Comparison of ENCODE assay signal across 10 cellular contexts in genomic region chr1:205976708-205977107, GRCh38. TPM values are rescaled to one million over a fixed set of nuclear protein-coding genes. Genes with fewer than 3 reads are reported as not detected.
DNase-seq lines count a peak whose midpoint lies in the region; ATAC-seq, FAIRE-seq and TF ChIP-seq lines count a peak whose summit lies in the region.
"Had no signal": no experiment of that assay in that cellular context is flagged by ENCODE, and none has a peak within 500 bp of the region (broad histone marks: within the 10 kb centered on the region; RNA-seq: fewer than 3 reads in every experiment).

No MANE protein-coding gene starts in this region.

- H3K27me3 ChIP-seq in body of pancreas (no peaks in the 10 kb centered on the region), HepG2 (ENCODE audit: control insufficient read depth in 1 of 2, insufficient read depth in 2 of 2, low read length in 2 of 2) (peaks cover 3 to 12% of the 10 kb centered on the region in 2 experiments; a peak in 3 of 5 replicates), tibial artery (peaks cover 0 to 8% of the 10 kb centered on the region in 2 donors)

- CTCF ChIA-PET in HepG2 (lab: Yijun Ruan, JAX; ENCODE audit: low intra/inter-chr PET ratio, low total read pairs), result interaction anchor here (1.2 to 2.7 kb wide), 4 partner anchors 16 to 184 kb away, joined by 3 to 59 read pairs (median 11); no protein-coding TSS in a partner anchor
- CTCF ChIA-PET in activated CD4-positive, alpha-beta T cell treated with anti-CD3 and anti-CD28 coated beads for 36 hours (lab: Charles Lee), result interaction anchor here (0.6 to 7.8 kb wide), 64 partner anchors 8 to 986 kb away, joined by 3 to 232 read pairs (median 6); partner anchors contain the start of genes CTSE and PM20D1

- TF ChIP-seq RAD21 in HepG2 (CRISPR knock-in tag; IDR thresholded peaks at IDR 0.05), result no peak

- no peak overlapping the region for H3K4me3 Mint-ChIP-seq in activated CD4-positive, alpha-beta T cell treated with anti-CD3 and anti-CD28 coated beads for 36 hours
- H3K4me3 Mint-ChIP-seq: central memory CD8-positive, alpha-beta T cell had no signal

- FAIRE-seq in HepG2 (lab: Jason Lieb, UNC), result no peak
- FAIRE-seq: D721Med had no signal

- H3K79me2 ChIP-seq in HepG2 (ENCODE audit: insufficient read depth, low read length), result no peaks in the 10 kb centered on the region

- no peak overlapping the region for H3K27ac Mint-ChIP-seq in activated CD4-positive, alpha-beta T cell treated with anti-CD3 and anti-CD28 coated beads for 36 hours

- H3K27me3 Mint-ChIP-seq in activated CD4-positive, alpha-beta T cell treated with anti-CD3 and anti-CD28 coated beads for 36 hours, result no peaks in the 10 kb centered on the region
- H3K27me3 Mint-ChIP-seq: central memory CD8-positive, alpha-beta T cell had no signal

- H3K4me3 ChIP-seq in AG10803 (ENCODE audit: low read length) (no peak overlapping the region), body of pancreas (no peak overlapping the region), HepG2 (replicated peaks in 1 of 3; ENCODE audit: insufficient read depth in 1 of 3, low read depth in 2 of 3, low read length in 3 of 3) (no peak overlapping the region), tibial artery (no peak overlapping the region)

- TF ChIP-seq EP300 in HepG2 (IDR thresholded peaks at IDR 0.05; ENCODE audit: low read depth in 2 of 2, low read length in 2 of 2) (no peak), HepG2 (CRISPR knock-in tag; IDR thresholded peaks at IDR 0.05; ENCODE audit: borderline replicate concordance) (no peak)

- no peak overlapping the region for H3K9ac ChIP-seq in HepG2 (ENCODE audit: insufficient read depth, low read depth, low read length)

- H3K4me1 ChIP-seq in body of pancreas, result peaks cover 11% of the 10 kb centered on the region
- H3K4me1 ChIP-seq in HepG2 (ENCODE audit: insufficient read depth, low read length), result peaks cover 13% of the 10 kb centered on the region
- H3K4me1 ChIP-seq in tibial artery, result peaks cover 0 to 19% (median 0%) of the 10 kb centered on the region in 4 donors

- no TSS peak for BruUV-seq in HepG2 (replicated peaks; lab: Mats Ljungman, UMichigan)

- DNase-seq in AG10803 (ENCODE audit: low read depth) (peak; percentile 67), NCI-H1694 (lab: John Stamatoyannopoulos, UW) (peak; percentile 21), body of pancreas (peak in 3 of 4 donors; percentile 46 to 56 (median 46)), HepG2 (ENCODE audit: low spot score) (peak; percentile 76), RKO (ENCODE audit: low spot score) (no peak), tibial artery (no peak), foreskin melanocyte (no peak)
- no peak for DNase-seq in activated CD4-positive, alpha-beta T cell treated with anti-CD3 and anti-CD28 coated beads for 36 hours

- peak; percentile 52 for ATAC-seq in body of pancreas
- peak; percentile 82 for ATAC-seq in HepG2
- no peak for ATAC-seq in activated CD4-positive, alpha-beta T cell treated with anti-CD3 and anti-CD28 coated beads for 36 hours

- TF ChIP-seq POLR2A in body of pancreas (IDR thresholded peaks at IDR 0.05) (no peak), HepG2 (IDR thresholded peaks at IDR 0.05; ENCODE audit: insufficient read depth in 1 of 2, low read depth in 2 of 2, low read length in 2 of 2) (no peak)

- no peak overlapping the region for H2AFZ ChIP-seq in HepG2 (ENCODE audit: low read length)

- WGBS in body of pancreas, 2 donors, result 30 to 40% methylated on average over 7 of the region's 7 CpGs
- 33% methylated on average over 3 of the region's 7 CpGs for WGBS in HepG2 (ENCODE audit: low lambda C conversion rate)

- no peaks in the 10 kb centered on the region for H3K4me1 Mint-ChIP-seq in activated CD4-positive, alpha-beta T cell treated with anti-CD3 and anti-CD28 coated beads for 36 hours
- H3K4me1 Mint-ChIP-seq: central memory CD8-positive, alpha-beta T cell had no signal

- POLR2A ChIA-PET in HepG2 (lab: Yijun Ruan, JAX), result interaction anchor here (0.9 to 1.4 kb wide), 2 partner anchors 56 to 59 kb away, joined by 3 read pairs; no protein-coding TSS in a partner anchor
- POLR2A ChIA-PET in activated CD4-positive, alpha-beta T cell treated with anti-CD3 and anti-CD28 coated beads for 36 hours (lab: Charles Lee), result interaction anchor here (0.6 kb wide), 1 partner anchor 60 kb away, joined by 4 read pairs; no protein-coding TSS in a partner anchor

- H4K20me1 ChIP-seq in HepG2 (ENCODE audit: insufficient read depth, low read length), result no peaks in the 10 kb centered on the region

- H3K36me3 ChIP-seq in body of pancreas (replicated peaks in 1 of 2; ENCODE audit: insufficient read depth in 1 of 2, low read depth in 2 of 2) (no peaks in the 10 kb centered on the region), HepG2 (replicated peaks in 1 of 2; ENCODE audit: control insufficient read depth in 1 of 2, insufficient read depth in 2 of 2, low read length in 2 of 2) (no peaks in the 10 kb centered on the region; a peak in 1 of 5 replicates), tibial artery (no peaks in the 10 kb centered on the region)

- TF ChIP-seq CTCF in AG10803 (conservative IDR thresholded peaks at IDR 0.05; ENCODE audit: low read length) (peak; percentile 19), body of pancreas (IDR thresholded peaks at IDR 0.05) (no peak), HepG2 (CRISPR knock-in tag; IDR thresholded peaks at IDR 0.05) (peak; percentile 37), tibial artery (IDR thresholded peaks at IDR 0.05) (no peak)

- H3K9me3 ChIP-seq in body of pancreas (no peaks in the 10 kb centered on the region), HepG2 (ENCODE audit: low read length) (no peaks in the 10 kb centered on the region), tibial artery (no peaks in the 10 kb centered on the region)

- H3K27ac ChIP-seq in body of pancreas (peak overlapping the region in 2 of 4 donors; percentile 7 to 40), HepG2 (ENCODE audit: extremely low read length, insufficient read depth, low read length) (no peak overlapping the region), tibial artery (no peak overlapping the region)

- H3K9me3 Mint-ChIP-seq in activated CD4-positive, alpha-beta T cell treated with anti-CD3 and anti-CD28 coated beads for 36 hours (ENCODE audit: low read depth), result peaks cover 7% of the 10 kb centered on the region
- H3K9me3 Mint-ChIP-seq: central memory CD8-positive, alpha-beta T cell had no signal

- in situ Hi-C loops in HepG2 (cut with HindIII; ENCODE audit: extremely low pct_ligation_motif_present, low pct_unique_long_range_greater_than_20kb), result no loop called here

- intact Hi-C loops in body of pancreas (cut with DNase I), result loop anchor here (5.0 to 10.0 kb wide), 3 partner anchors 54 to 312 kb away; no protein-coding TSS in a partner anchor
- intact Hi-C loops in HepG2 (cut with micrococcal nuclease; ENCODE audit: unreplicated experiment), result loop anchor here (1.0 kb wide), 2 partner anchors 57 to 185 kb away; no protein-coding TSS in a partner anchor
- intact Hi-C loops in tibial artery (cut with DNase I; ENCODE audit: low total_unique reads), result loop anchor here (5.0 to 10.0 kb wide), 3 partner anchors 54 to 392 kb away; no protein-coding TSS in a partner anchor
- intact Hi-C loops in activated CD4-positive, alpha-beta T cell treated with anti-CD3 and anti-CD28 coated beads for 36 hours (cut with DNase I, micrococcal nuclease), result loop anchor here (1.0 to 5.0 kb wide), 6 partner anchors 57 to 384 kb away; no protein-coding TSS in a partner anchor

- no peak overlapping the region for H3K4me2 ChIP-seq in HepG2 (ENCODE audit: low read depth, low read length)

- no peaks in the 10 kb centered on the region for H3K36me3 Mint-ChIP-seq in activated CD4-positive, alpha-beta T cell treated with anti-CD3 and anti-CD28 coated beads for 36 hours (ENCODE audit: low read depth)

RNA-seq across cellular contexts. Expression of gene RAB7B, which starts 26.5 kb away (rescaled TPM):
- total RNA-seq in body of pancreas (under 1 TPM in 1 of 2 donors, not detected in 1; 0.78 TPM), HepG2 (2016; rRNA removed; fragmentation: Illumina TruSeq; extraction: Trizol) (0.34 and 0.46 TPM in 2 replicates)
- total RNA-seq in HepG2 (2016; cell fraction: cytosol; rRNA removed; fragmentation: Illumina TruSeq; extraction: Trizol; ENCODE audit: low read depth), result not detected in 2 replicates
- 0.32 and 0.49 TPM in 2 replicates for total RNA-seq in HepG2 (2016; cell fraction: insoluble cytoplasmic fraction; rRNA removed; fragmentation: Illumina TruSeq; extraction: Trizol)
- total RNA-seq in HepG2 (2016; cell fraction: membrane; rRNA removed; fragmentation: Illumina TruSeq; extraction: Trizol), result 0.22 TPM in 1 of 2 replicates, not detected in the other
- 0.19 and 0.28 TPM in 2 replicates for total RNA-seq in HepG2 (2016; cell fraction: nucleus; rRNA removed; fragmentation: Illumina TruSeq; extraction: Trizol)
- 0.05 and 0.39 TPM in 2 replicates for polyA plus RNA-seq in HepG2 (2011; rRNA removed)
- polyA plus RNA-seq in HepG2 (2011; cell fraction: cytosol; rRNA removed), result 0.09 and 0.19 TPM in 2 replicates
- 0.31 and 0.34 TPM in 2 replicates for polyA plus RNA-seq in HepG2 (2011; cell fraction: nucleus; rRNA removed)
- polyA plus RNA-seq in HepG2 (2012), result not detected in 2 replicates
- polyA plus RNA-seq in HepG2 (2016; cell fraction: cytosol; fragmentation: Illumina TruSeq; extraction: Trizol; ENCODE audit: low read depth), result 0.06 and 0.08 TPM in 2 replicates
- polyA plus RNA-seq in HepG2 (2016; cell fraction: insoluble cytoplasmic fraction; fragmentation: Illumina TruSeq; extraction: Trizol; ENCODE audit: low read depth), result 0.50 and 0.66 TPM in 2 replicates
- polyA plus RNA-seq in HepG2 (2016; cell fraction: membrane; fragmentation: Illumina TruSeq; extraction: Trizol; ENCODE audit: low read depth), result 0.10 TPM in 1 of 2 replicates, not detected in the other
- 0.24 TPM in 1 of 2 replicates, not detected in the other for polyA plus RNA-seq in HepG2 (2016; cell fraction: nucleus; fragmentation: Illumina TruSeq; extraction: Trizol; ENCODE audit: insufficient read depth, low read depth)
- 0.12 TPM in 1 of 2 replicates, not detected in the other for polyA minus RNA-seq in HepG2 (2011; rRNA and poly(A)+ RNA removed; ENCODE audit: low replicate concordance)
- polyA minus RNA-seq in HepG2 (2011; cell fraction: cytosol; rRNA and poly(A)+ RNA removed), result not detected in 2 replicates
- not detected in 2 replicates for polyA minus RNA-seq in HepG2 (2011; cell fraction: nucleus; rRNA and poly(A)+ RNA removed)
- total RNA-seq in activated CD4-positive, alpha-beta T cell treated with anti-CD3 and anti-CD28 coated beads for 36 hours, result not detected

RNA-seq across cellular contexts. Expression of gene SLC26A9, which starts 33.5 kb away (rescaled TPM):
- total RNA-seq in body of pancreas, result 1 to 10 TPM in 1 of 2 donors, under 1 TPM in 1; 0.78 to 1.6 TPM
- total RNA-seq in HepG2 (2016; rRNA removed; fragmentation: Illumina TruSeq; extraction: Trizol), result 0.04 and 0.15 TPM in 2 replicates
- not detected in 2 replicates for total RNA-seq in HepG2 (2016; cell fraction: cytosol; rRNA removed; fragmentation: Illumina TruSeq; extraction: Trizol; ENCODE audit: low read depth)
- total RNA-seq in HepG2 (2016; cell fraction: insoluble cytoplasmic fraction; rRNA removed; fragmentation: Illumina TruSeq; extraction: Trizol), result 0.04 TPM in 1 of 2 replicates, not detected in the other
- total RNA-seq in HepG2 (2016; cell fraction: membrane; rRNA removed; fragmentation: Illumina TruSeq; extraction: Trizol), result 0.06 TPM in 1 of 2 replicates, not detected in the other
- total RNA-seq in HepG2 (2016; cell fraction: nucleus; rRNA removed; fragmentation: Illumina TruSeq; extraction: Trizol), result 0.09 TPM in 1 of 2 replicates, not detected in the other
- polyA plus RNA-seq in HepG2 (2011; rRNA removed), result 0.03 and 0.11 TPM in 2 replicates
- 0.03 TPM in 2 replicates for polyA plus RNA-seq in HepG2 (2011; cell fraction: cytosol; rRNA removed)
- 0.19 and 0.43 TPM in 2 replicates for polyA plus RNA-seq in HepG2 (2011; cell fraction: nucleus; rRNA removed)
- polyA plus RNA-seq in HepG2 (2012), result 0.04 TPM in 1 of 2 replicates, not detected in the other
- not detected in 2 replicates for polyA plus RNA-seq in HepG2 (2016; cell fraction: cytosol; fragmentation: Illumina TruSeq; extraction: Trizol; ENCODE audit: low read depth)
- 0.09 TPM in 1 of 2 replicates, not detected in the other for polyA plus RNA-seq in HepG2 (2016; cell fraction: insoluble cytoplasmic fraction; fragmentation: Illumina TruSeq; extraction: Trizol; ENCODE audit: low read depth)
- 0.07 and 0.13 TPM in 2 replicates for polyA plus RNA-seq in HepG2 (2016; cell fraction: membrane; fragmentation: Illumina TruSeq; extraction: Trizol; ENCODE audit: low read depth)
- polyA plus RNA-seq in HepG2 (2016; cell fraction: nucleus; fragmentation: Illumina TruSeq; extraction: Trizol; ENCODE audit: insufficient read depth, low read depth), result 0.40 and 0.41 TPM in 2 replicates
- 0.02 and 0.09 TPM in 2 replicates for polyA minus RNA-seq in HepG2 (2011; rRNA and poly(A)+ RNA removed; ENCODE audit: low replicate concordance)
- polyA minus RNA-seq in HepG2 (2011; cell fraction: cytosol; rRNA and poly(A)+ RNA removed), result not detected in 2 replicates
- 0.39 TPM in 1 of 2 replicates, not detected in the other for polyA minus RNA-seq in HepG2 (2011; cell fraction: nucleus; rRNA and poly(A)+ RNA removed)
- total RNA-seq in activated CD4-positive, alpha-beta T cell treated with anti-CD3 and anti-CD28 coated beads for 36 hours, result not detected

RNA-seq across cellular contexts. Expression of gene CTSE, which starts 47.0 kb away (rescaled TPM):
- total RNA-seq in body of pancreas, result 10 to 100 TPM in 1 of 2 donors, 1 to 10 TPM in 1; 4.9 to 28.3 TPM
- total RNA-seq in HepG2 (2016; rRNA removed; fragmentation: Illumina TruSeq; extraction: Trizol), result 0.69 and 0.95 TPM in 2 replicates
- total RNA-seq in HepG2 (2016; cell fraction: cytosol; rRNA removed; fragmentation: Illumina TruSeq; extraction: Trizol; ENCODE audit: low read depth), result 0.18 and 0.20 TPM in 2 replicates
- total RNA-seq in HepG2 (2016; cell fraction: insoluble cytoplasmic fraction; rRNA removed; fragmentation: Illumina TruSeq; extraction: Trizol), result 0.62 and 0.76 TPM in 2 replicates
- total RNA-seq in HepG2 (2016; cell fraction: membrane; rRNA removed; fragmentation: Illumina TruSeq; extraction: Trizol), result 0.19 and 0.48 TPM in 2 replicates
- total RNA-seq in HepG2 (2016; cell fraction: nucleus; rRNA removed; fragmentation: Illumina TruSeq; extraction: Trizol), result 1.3 and 1.4 TPM in 2 replicates
- 0.37 and 0.50 TPM in 2 replicates for polyA plus RNA-seq in HepG2 (2011; rRNA removed)
- 0.50 and 0.58 TPM in 2 replicates for polyA plus RNA-seq in HepG2 (2011; cell fraction: cytosol; rRNA removed)
- 0.06 and 0.26 TPM in 2 replicates for polyA plus RNA-seq in HepG2 (2011; cell fraction: nucleus; rRNA removed)
- polyA plus RNA-seq in HepG2 (2012), result 0.19 and 0.23 TPM in 2 replicates
- 0.18 and 0.36 TPM in 2 replicates for polyA plus RNA-seq in HepG2 (2016; cell fraction: cytosol; fragmentation: Illumina TruSeq; extraction: Trizol; ENCODE audit: low read depth)
- 0.30 and 0.46 TPM in 2 replicates for polyA plus RNA-seq in HepG2 (2016; cell fraction: insoluble cytoplasmic fraction; fragmentation: Illumina TruSeq; extraction: Trizol; ENCODE audit: low read depth)
- polyA plus RNA-seq in HepG2 (2016; cell fraction: membrane; fragmentation: Illumina TruSeq; extraction: Trizol; ENCODE audit: low read depth), result 0.26 and 0.27 TPM in 2 replicates
- polyA plus RNA-seq in HepG2 (2016; cell fraction: nucleus; fragmentation: Illumina TruSeq; extraction: Trizol; ENCODE audit: insufficient read depth, low read depth), result 1.6 and 2.5 TPM in 2 replicates
- 0.07 and 0.26 TPM in 2 replicates for polyA minus RNA-seq in HepG2 (2011; rRNA and poly(A)+ RNA removed; ENCODE audit: low replicate concordance)
- polyA minus RNA-seq in HepG2 (2011; cell fraction: cytosol; rRNA and poly(A)+ RNA removed), result not detected in 2 replicates
- polyA minus RNA-seq in HepG2 (2011; cell fraction: nucleus; rRNA and poly(A)+ RNA removed), result 0.25 TPM in 1 of 2 replicates, not detected in the other
- total RNA-seq in activated CD4-positive, alpha-beta T cell treated with anti-CD3 and anti-CD28 coated beads for 36 hours, result not detected

Comparison
In these comparisons a context has a peak if more than half of its experiments do, and no peak if none do; other contexts are left out.
1. DNase-seq: peak in AG10803 (single experiment), NCI-H1694 (single experiment), body of pancreas (3 of 4) and HepG2 (single experiment); none in RKO (single experiment), tibial artery (0 of 2), foreskin melanocyte (single experiment) and activated CD4-positive, alpha-beta T cell treated with anti-CD3 and anti-CD28 coated beads for 36 hours (single experiment).
2. CTCF ChIP-seq: peak in AG10803 (single experiment) and HepG2 (single experiment); none in body of pancreas (0 of 7) and tibial artery (0 of 2).